In genomic region chr9:16001856-16002255, GRCh38 we compare ENCODE assay signal across 17 cellular contexts.
DNase-seq lines count a peak whose midpoint lies in the region; ATAC-seq and TF ChIP-seq lines count a peak whose summit lies in the region.
"Had no signal": no experiment of that assay in that cellular context is flagged by ENCODE, and none has a peak within 500 bp of the region (broad histone marks: within the 10 kb centered on the region; RNA-seq: fewer than 3 reads in every experiment).

No MANE protein-coding gene starts in this region.

- H3K27me3 Mint-ChIP-seq in HFFc6 (ENCODE audit: insufficient read depth): no peaks in the 10 kb centered on the region

- DNase-seq in A172 (ENCODE audit: low spot score) (peak; percentile 23), HFFc6 (peak; percentile 10), SJSA1 (ENCODE audit: low read depth in 1 of 2, low spot score in 2 of 2) (peak; percentile 56 to 82), fibroblast of mammary gland (ENCODE audit: low read depth) (peak; percentile 74), BE2C (no peak), cerebellum (ENCODE audit: low spot score) (no peak), OCI-M1 (lab: John Stamatoyannopoulos, UW) (no peak)
- DNase-seq: Caco-2, KBM-7, NCI-H1105 treated with DMSO at 0.1 percent for 48 hours, NCI-H187, NCI-H774, SIG-M5 had no signal

- H3K27ac Mint-ChIP-seq in HFFc6: no peak overlapping the region

- H3K27me3 ChIP-seq in SJSA1 (replicated peaks): no peaks in the 10 kb centered on the region
- H3K27me3 ChIP-seq in BE2C: no peaks in the 10 kb centered on the region
- H3K27me3 ChIP-seq in gastroesophageal sphincter: no peaks in the 10 kb centered on the region

- H3K9me3 ChIP-seq in SJSA1 (replicated peaks): no peaks in the 10 kb centered on the region
- H3K9me3 ChIP-seq in BE2C: no peaks in the 10 kb centered on the region
- no peaks in the 10 kb centered on the region for H3K9me3 ChIP-seq in gastroesophageal sphincter
- H3K9me3 ChIP-seq: Caco-2 had no signal

- peaks cover 7% of the 10 kb centered on the region; the same call in 1 of the 2 replicates for H3K36me3 Mint-ChIP-seq in HFFc6 (ENCODE audit: low read depth)

- peaks cover 49% of the 10 kb centered on the region for H3K4me1 Mint-ChIP-seq in HFFc6 (ENCODE audit: low read depth)

- H3K27ac ChIP-seq in SJSA1: peak overlapping the region; percentile 94
- no peak overlapping the region for H3K27ac ChIP-seq in gastroesophageal sphincter
- H3K27ac ChIP-seq: HL-60 had no signal

- H3K4me1 ChIP-seq in SJSA1 (replicated peaks) (peaks cover 42% of the 10 kb centered on the region), BE2C (no peaks in the 10 kb centered on the region), gastroesophageal sphincter (no peaks in the 10 kb centered on the region)
- H3K4me1 ChIP-seq: Caco-2 had no signal

- no peak for ATAC-seq in gastroesophageal sphincter
- ATAC-seq: HCT116, Panc1 had no signal

- H3K4me3 ChIP-seq in SJSA1: no peak overlapping the region
- no peak overlapping the region for H3K4me3 ChIP-seq in fibroblast of mammary gland (ENCODE audit: control insufficient read depth, low read depth, low read length)
- no peak overlapping the region for H3K4me3 ChIP-seq in BE2C (ENCODE audit: low read depth, low read length)
- H3K4me3 ChIP-seq in gastroesophageal sphincter: no peak overlapping the region

- WGBS in gastroesophageal sphincter (ENCODE audit: low coverage in 1 of 2), 2 donors: 83 to 100% methylated on average over 1 to 2 of the region's 2 CpGs

- TF ChIP-seq CTCF in HFFc6 (IDR thresholded peaks at IDR 0.05) (no peak), fibroblast of mammary gland (conservative IDR thresholded peaks at IDR 0.05; ENCODE audit: control insufficient read depth, insufficient read depth, low read depth, low read length) (no peak), BE2C (IDR thresholded peaks at IDR 0.05; ENCODE audit: low read depth, low read length) (no peak), gastroesophageal sphincter (IDR thresholded peaks at IDR 0.05) (no peak)

- TF ChIP-seq EP300 in gastroesophageal sphincter (IDR thresholded peaks at IDR 0.05): no peak

- no peak overlapping the region for H3K4me3 Mint-ChIP-seq in HFFc6

- H3K36me3 ChIP-seq in SJSA1 (no peaks in the 10 kb centered on the region), BE2C (no peaks in the 10 kb centered on the region), gastroesophageal sphincter (no peaks in the 10 kb centered on the region)

- no peak for TF ChIP-seq POLR2A in gastroesophageal sphincter (IDR thresholded peaks at IDR 0.05)

- no peaks in the 10 kb centered on the region for H3K9me3 Mint-ChIP-seq in HFFc6

Comparison
In these comparisons a context has a peak if more than half of its experiments do, and no peak if none do; other contexts are left out.
1. DNase-seq: peak in A172 (single experiment), HFFc6 (single experiment), SJSA1 (2 of 2) and fibroblast of mammary gland (single experiment); none in BE2C (single experiment), cerebellum (single experiment) and OCI-M1 (single experiment).